Comparison of ENCODE assay signal across 9 cellular contexts in genomic region chr9:76247426-76247825, GRCh38.
"Had no signal": no experiment of that assay in that cellular context is flagged by ENCODE, and none has a peak within 500 bp of the region (broad histone marks: within the 10 kb centered on the region; RNA-seq: fewer than 3 reads in every experiment).

No MANE protein-coding gene starts in this region.

- DNase-seq: GM23248, GOT3, H7, HFFc6, KG1 had no signal

- H3K4me3 ChIP-seq: GM23248, HAP-1 had no signal

- H3K9me3 ChIP-seq: HAP-1 had no signal

- H2AFZ ChIP-seq: GM23248 had no signal

- FAIRE-seq: HepG2 had no signal

- H3K4me1 ChIP-seq: HAP-1 had no signal

- H3K27ac ChIP-seq: GM23248, HL-60 had no signal

- H3K9ac ChIP-seq: GM23248 had no signal

- H3K36me3 ChIP-seq: HAP-1 had no signal

- ATAC-seq: HCT116, HepG2 had no signal
